8 cellular contexts compared by ENCODE assay signal in genomic region chr7:148697950-148698396, GRCh38. TPM values are rescaled to one million over a fixed set of nuclear protein-coding genes. Genes with fewer than 3 reads are reported as not detected.
DNase-seq lines count a peak whose midpoint lies in the region; ATAC-seq and TF ChIP-seq lines count a peak whose summit lies in the region.

No MANE protein-coding gene starts in this region.

- H3K36me3 ChIP-seq in sigmoid colon: no peaks in the 10 kb centered on the region

- peaks cover 47% of the 10 kb centered on the region for H3K4me1 Mint-ChIP-seq in activated CD8-positive, alpha-beta T cell treated with anti-CD3 and anti-CD28 coated beads for 36 hours (ENCODE audit: low read depth)

- peak overlapping the region; percentile 93 for H3K27ac ChIP-seq in foreskin keratinocyte
- H3K27ac ChIP-seq in sigmoid colon: peak overlapping the region; percentile 96 to 98 (median 96)

- intact Hi-C loops in activated CD8-positive, alpha-beta T cell treated with anti-CD3 and anti-CD28 coated beads for 36 hours (cut with micrococcal nuclease): loop anchor here (5.0 kb wide), 1 partner anchor 121 kb away; no protein-coding TSS in a partner anchor
- intact Hi-C loops in sigmoid colon (cut with DNase I): loop anchor here (2.0 to 5.0 kb wide), 6 partner anchors 74 to 331 kb away; partner anchors contain the start of genes EZH2 and PDIA4

- peaks cover 9% of the 10 kb centered on the region for H3K36me3 Mint-ChIP-seq in activated CD8-positive, alpha-beta T cell treated with anti-CD3 and anti-CD28 coated beads for 36 hours (ENCODE audit: low read depth)

- no peak for TF ChIP-seq EP300 in sigmoid colon (IDR thresholded peaks at IDR 0.05)

- ATAC-seq in HG02973 (IDR thresholded peaks at IDR 0.05; ENCODE audit: unreplicated experiment) (peak; percentile 0), foreskin keratinocyte (no peak)
- ATAC-seq in activated CD8-positive, alpha-beta T cell treated with anti-CD3 and anti-CD28 coated beads for 36 hours: peak; percentile 5
- ATAC-seq in activated CD4-positive, CD25-positive, alpha-beta regulatory T cell treated with anti-CD3 and anti-CD28 coated beads, Interleukin-2, amount 50 U/mL, for 24 hours: no peak

- TF ChIP-seq POLR2A in sigmoid colon (IDR thresholded peaks at IDR 0.05): no peak

- peak overlapping the region; percentile 80 for H3K4me3 Mint-ChIP-seq in activated CD8-positive, alpha-beta T cell treated with anti-CD3 and anti-CD28 coated beads for 36 hours

- DNase-seq in DMS153 treated with DMSO at 0.1 percent for 48 hours (lab: John Stamatoyannopoulos, UW; ENCODE audit: unreplicated experiment) (peak; percentile 10), DMS153 (lab: John Stamatoyannopoulos, UW) (no peak), foreskin keratinocyte (peak in 1 of 2 donors; percentile 37), sigmoid colon (peak; percentile 64)
- no peak for DNase-seq in activated CD8-positive, alpha-beta T cell treated with anti-CD3 and anti-CD28 coated beads for 36 hours
- DNase-seq in stimulated activated CD4-positive, alpha-beta T cell treated with anti-CD3 and anti-CD28 coated beads, Interleukin-12 subunit alpha, Interleukin-12 subunit beta, amount 100 ng/mL, for 4 hours: no peak

- H3K27me3 ChIP-seq in foreskin keratinocyte (no peaks in the 10 kb centered on the region), sigmoid colon (no peaks in the 10 kb centered on the region)

- H3K27me3 Mint-ChIP-seq in activated CD8-positive, alpha-beta T cell treated with anti-CD3 and anti-CD28 coated beads for 36 hours: no peaks in the 10 kb centered on the region

- H3K9me3 ChIP-seq in sigmoid colon: no peaks in the 10 kb centered on the region

- H3K4me3 ChIP-seq in sigmoid colon: peak overlapping the region; percentile 60 to 95 (median 80)

- no peaks in the 10 kb centered on the region for H3K9me3 Mint-ChIP-seq in activated CD8-positive, alpha-beta T cell treated with anti-CD3 and anti-CD28 coated beads for 36 hours

- CTCF ChIA-PET in activated CD8-positive, alpha-beta T cell treated with anti-CD3 and anti-CD28 coated beads for 36 hours (lab: Charles Lee): interaction anchor here (1.4 kb wide), 2 partner anchors 123 to 265 kb away, joined by 7 to 8 read pairs; no protein-coding TSS in a partner anchor

- peak overlapping the region; percentile 95 for H3K27ac Mint-ChIP-seq in activated CD8-positive, alpha-beta T cell treated with anti-CD3 and anti-CD28 coated beads for 36 hours

- H3K4me1 ChIP-seq in foreskin keratinocyte (peaks cover 31% of the 10 kb centered on the region), sigmoid colon (peaks cover 0 to 36% (median 28%) of the 10 kb centered on the region in 4 donors)

- POLR2A ChIA-PET in activated CD8-positive, alpha-beta T cell treated with anti-CD3 and anti-CD28 coated beads for 36 hours (lab: Charles Lee): interaction anchor here (0.7 to 2.0 kb wide), 20 partner anchors 8 to 285 kb away, joined by 3 to 10 read pairs (median 4); partner anchors contain the start of gene EZH2

- TF ChIP-seq CTCF in activated CD8-positive, alpha-beta T cell treated with anti-CD3 and anti-CD28 coated beads for 36 hours (IDR thresholded peaks at IDR 0.05): no peak
- no peak for TF ChIP-seq CTCF in foreskin keratinocyte (conservative IDR thresholded peaks at IDR 0.05)
- no peak for TF ChIP-seq CTCF in sigmoid colon (IDR thresholded peaks at IDR 0.05)

- 0 to 1% methylated on average over 18 of the region's 18 CpGs for WGBS in sigmoid colon, 2 donors

RNA-seq across cellular contexts. Expression of gene CUL1, which starts 0.7 kb away (rescaled TPM):
- 10 to 100 TPM; 60.6 to 61.2 TPM for total RNA-seq in activated CD8-positive, alpha-beta T cell treated with anti-CD3 and anti-CD28 coated beads for 36 hours
- total RNA-seq in foreskin keratinocyte (58.8 and 63.3 TPM in 2 replicates), sigmoid colon (10 to 100 TPM; 53.9 to 72.8 (median 65.3) TPM)
- polyA plus RNA-seq in foreskin keratinocyte (27.4 and 32.7 TPM in 2 replicates), sigmoid colon (10 to 100 TPM; 24.0 to 28.7 (median 27.7) TPM)

Comparison
In these comparisons a context has a peak if more than half of its experiments do, and no peak if none do; other contexts are left out.
1. DNase-seq: peak in DMS153 treated with DMSO at 0.1 percent for 48 hours (single experiment) and sigmoid colon (single experiment); none in DMS153 (single experiment), activated CD8-positive, alpha-beta T cell treated with anti-CD3 and anti-CD28 coated beads for 36 hours (single experiment) and stimulated activated CD4-positive, alpha-beta T cell treated with anti-CD3 and anti-CD28 coated beads, Interleukin-12 subunit alpha, Interleukin-12 subunit beta, amount 100 ng/mL, for 4 hours (single experiment).
2. ATAC-seq: peak in HG02973 (single experiment) and activated CD8-positive, alpha-beta T cell treated with anti-CD3 and anti-CD28 coated beads for 36 hours (single experiment); none in foreskin keratinocyte (single experiment) and activated CD4-positive, CD25-positive, alpha-beta regulatory T cell treated with anti-CD3 and anti-CD28 coated beads, Interleukin-2, amount 50 U/mL, for 24 hours (0 of 2).